In the genomic region with DNA sequence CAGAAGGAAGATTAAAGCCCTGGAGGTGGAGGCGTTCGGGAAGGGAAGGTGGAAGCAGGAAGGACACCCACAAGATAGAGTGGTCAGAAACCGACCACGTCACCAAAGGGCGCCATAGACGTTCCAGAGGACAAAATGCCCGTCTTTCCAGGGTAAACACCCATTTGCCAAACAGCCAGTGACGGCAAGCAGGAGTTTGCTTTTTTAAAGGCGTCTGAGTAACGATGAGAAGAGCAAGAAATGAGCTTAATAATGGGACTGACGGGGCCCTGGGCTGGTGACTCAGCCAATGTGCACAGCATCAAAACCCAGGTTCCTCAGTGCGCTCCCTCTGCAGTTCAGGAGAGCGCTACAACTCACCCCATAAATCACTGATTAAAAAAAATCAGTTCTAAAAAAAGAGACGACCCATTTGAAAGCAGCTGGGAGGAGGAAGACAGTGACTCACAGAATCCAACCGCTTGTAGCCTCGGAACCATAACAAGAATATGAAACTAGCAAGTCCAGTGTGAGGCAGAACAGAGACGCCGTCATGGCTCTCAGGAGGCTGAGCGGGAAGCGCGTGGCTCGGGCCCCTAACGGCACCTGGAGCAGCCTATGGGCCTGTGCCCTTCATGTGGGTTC, we compare ENCODE assay signal across 10 cellular contexts. TPM values are rescaled to one million over a fixed set of nuclear protein-coding genes. Genes with fewer than 3 reads are reported as not detected.
DNase-seq lines count a peak whose midpoint lies in the region; FAIRE-seq and TF ChIP-seq lines count a peak whose summit lies in the region.
"Had no signal": no experiment of that assay in that cellular context is flagged by ENCODE, and none has a peak within 500 bp of the region (broad histone marks: within the 10 kb centered on the region; RNA-seq: fewer than 3 reads in every experiment).

No MANE protein-coding gene starts in this region.

- peaks cover 1% of the 10 kb centered on the region; the same call in 1 of the 2 replicates for H3K23me2 ChIP-seq in H1 (ENCODE audit: low read depth, low read length)

- peaks cover 16% of the 10 kb centered on the region for H3K79me1 ChIP-seq in H1 (ENCODE audit: low read depth, low read length)

- H2BK15ac ChIP-seq in H1 (ENCODE audit: low read length): no peak overlapping the region

- DNase-seq in AG04450 (ENCODE audit: low read depth, low spot score) (peak; percentile 88), LoVo (ENCODE audit: low spot score) (peak; percentile 56), H1 (ENCODE audit: low read depth in 1 of 2, low spot score in 2 of 2) (no peak), occipital lobe (lab: John Stamatoyannopoulos, UW) (peak; percentile 64), DMS114 treated with DMSO at 0.1 percent for 48 hours (lab: John Stamatoyannopoulos, UW; ENCODE audit: unreplicated experiment) (no peak), retina (no peak), GM12892 (ENCODE audit: insufficient read length) (no peak), NCI-H345 (lab: John Stamatoyannopoulos, UW) (no peak)
- DNase-seq: CD8-positive, alpha-beta memory T cell; T-helper 9 cell had no signal

- no peak overlapping the region for H3K14ac ChIP-seq in H1 (ENCODE audit: insufficient read length)

- no peak for TF ChIP-seq EP300 in H1 (IDR thresholded peaks at IDR 0.05; ENCODE audit: borderline replicate concordance in 1 of 2, low read depth in 2 of 2, low read length in 2 of 2)

- H3K27ac ChIP-seq in AG04450 (ENCODE audit: low read depth, low read length) (peak overlapping the region; percentile 94), H1 (ENCODE audit: low read depth, low read length) (no peak overlapping the region)

- peak overlapping the region in 1 of 2 experiments; percentile 43; a peak in 1 of 4 replicates for H3K4me2 ChIP-seq in H1 (ENCODE audit: insufficient read depth in 1 of 2, low read depth in 2 of 2, low read length in 2 of 2)

- H2BK12ac ChIP-seq in H1 (ENCODE audit: low read depth, low read length): no peak overlapping the region

- no peak overlapping the region for H3K18ac ChIP-seq in H1 (ENCODE audit: extremely low read depth, low read length)

- H3K27me3 ChIP-seq in AG04450 (ENCODE audit: control insufficient read depth, insufficient read depth, low read length) (no peaks in the 10 kb centered on the region), H1 (replicated peaks in 1 of 4; ENCODE audit: control insufficient read depth in 3 of 4, extremely low read depth in 1 of 4, insufficient read depth in 3 of 4, low read length in 3 of 4) (peaks cover 0 to 2% (median 0%) of the 10 kb centered on the region in 4 experiments; a peak in 1 of 7 replicates)

- WGBS in H1 (ENCODE audit: extremely low coverage in 1 of 2, insufficient coverage in 1 of 2, insufficient read length in 1 of 2, insufficient replicate concordance in 2 of 2, low coverage in 1 of 2, low lambda C conversion rate in 2 of 2, missing lambda C conversion rate in 1 of 2), 2 experiments: 88% methylated on average over 23 of the region's 23 CpGs; no CpG with 5 or more reads in 1 of the 2 experiments

- H3K56ac ChIP-seq in H1 (replicated peaks; ENCODE audit: insufficient read length, low read depth, low read length): no peak overlapping the region

- TF ChIP-seq POLR2A in H1 (IDR thresholded peaks at IDR 0.05; ENCODE audit: control extremely low read depth in 1 of 2, low read depth in 2 of 2, low read length in 2 of 2) (no peak), GM12892 (IDR thresholded peaks at IDR 0.05; ENCODE audit: low read depth, low read length) (no peak)

- no peak for TF ChIP-seq RAD21 in H1 (IDR thresholded peaks at IDR 0.05 in 1 of 2, conservative IDR thresholded peaks at IDR 0.05 in 1 of 2; ENCODE audit: low read depth in 2 of 2, low read length in 2 of 2)

- CTCF ChIA-PET in AG04450 (lab: Charles Lee) (no interaction called here), H1 (lab: Charles Lee; ENCODE audit: partially characterized antibody) (interaction anchor here (0.7 to 1.4 kb wide), 4 partner anchors 9 to 397 kb away, joined by 3 to 4 read pairs (median 4); no protein-coding TSS in a partner anchor)

- no peak overlapping the region for H4K8ac ChIP-seq in H1 (ENCODE audit: extremely low read depth, insufficient read depth, low read length)

- H3K9me3 ChIP-seq in AG04450 (ENCODE audit: control insufficient read depth, insufficient read depth, low read length) (no peaks in the 10 kb centered on the region; the same call in 1 of the 2 replicates), H1 (ENCODE audit: insufficient read depth in 2 of 2, low read depth in 1 of 2, low read length in 1 of 2) (no peaks in the 10 kb centered on the region)

- TF ChIP-seq CTCF in AG04450 (IDR thresholded peaks at IDR 0.05; ENCODE audit: low read depth, low read length) (peak; percentile 33), H1 (IDR thresholded peaks at IDR 0.05; ENCODE audit: control extremely low read depth in 1 of 3, insufficient read depth in 1 of 3, low read depth in 1 of 3, low read length in 3 of 3) (no peak)

- no peak overlapping the region for H4K5ac ChIP-seq in H1 (ENCODE audit: insufficient read length, low read depth, low read length)

- POLR2A ChIA-PET in AG04450 (lab: Yijun Ruan, JAX) (interaction anchor here (0.6 kb wide), 1 partner anchor 68 kb away, joined by 5 read pairs; no protein-coding TSS in a partner anchor), H1 (lab: Charles Lee; ENCODE audit: partially characterized antibody) (no interaction called here)

- peaks cover 14 to 28% of the 10 kb centered on the region in 2 experiments for H4K20me1 ChIP-seq in H1 (replicated peaks in 1 of 2; ENCODE audit: control insufficient read depth in 1 of 2, insufficient read depth in 2 of 2, low read length in 2 of 2)

- H2BK20ac ChIP-seq in H1 (ENCODE audit: low read length): no peak overlapping the region

- H4K91ac ChIP-seq in H1 (replicated peaks; ENCODE audit: insufficient read length, low read length): no peak overlapping the region

- no peak overlapping the region for H2AK5ac ChIP-seq in H1 (ENCODE audit: low read depth, low read length)

- no peak overlapping the region for H3K4ac ChIP-seq in H1 (replicated peaks; ENCODE audit: insufficient read length, low read depth, low read length)

- no peak overlapping the region for H2AFZ ChIP-seq in H1 (ENCODE audit: low read length)

- no peak for FAIRE-seq in H1 (lab: Jason Lieb, UNC)
- FAIRE-seq in GM12892 (lab: Jason Lieb, UNC): no peak

- peaks cover 0 to 58% of the 10 kb centered on the region in 2 experiments; a peak in 2 of 4 replicates for H3K79me2 ChIP-seq in H1 (ENCODE audit: control insufficient read depth in 1 of 2, insufficient read depth in 2 of 2, low read length in 2 of 2)

- no peak overlapping the region for H2BK120ac ChIP-seq in H1 (replicated peaks; ENCODE audit: low read depth, low read length)

- H3K9ac ChIP-seq in H1 (replicated peaks in 1 of 4; ENCODE audit: extremely low read depth in 1 of 4, low read depth in 3 of 4, low read length in 3 of 4): no peak overlapping the region

- H3K23ac ChIP-seq in H1 (ENCODE audit: insufficient read length): no peak overlapping the region

- no peaks in the 10 kb centered on the region for H3K36me3 ChIP-seq in H1 (ENCODE audit: control insufficient read depth in 2 of 4, insufficient read depth in 4 of 4, low read length in 3 of 4)

- H3K4me3 ChIP-seq in AG04450 (ENCODE audit: low read depth, low read length) (peak overlapping the region; percentile 53), H1 (ENCODE audit: extremely low read depth in 1 of 4, insufficient read depth in 2 of 4, low read depth in 3 of 4, low read length in 4 of 4) (peak overlapping the region in 1 of 4 experiments; percentile 14; a peak in 1 of 8 replicates)

- no peak overlapping the region; the same call in 1 of the 2 replicates for H2BK5ac ChIP-seq in H1 (ENCODE audit: low read depth, low read length)

- peaks cover 0 to 7% (median under 1%) of the 10 kb centered on the region in 4 experiments; a peak in 2 of 7 replicates for H3K4me1 ChIP-seq in H1 (replicated peaks in 1 of 4; ENCODE audit: control insufficient read depth in 3 of 4, insufficient read depth in 4 of 4, low read length in 3 of 4)

TF ChIP-seq in H1, 55 proteins besides CTCF, POLR2A, EP300 and RAD21:
- TF ChIP-seq FOSL1 (IDR thresholded peaks at IDR 0.05; ENCODE audit: insufficient read depth, low read depth, low read length) (no peak), CREB1 (IDR thresholded peaks at IDR 0.05) (peak; percentile 61; the same call in 1 of the 2 replicates), RNF2 (IDR thresholded peaks at IDR 0.05; ENCODE audit: borderline replicate concordance, low read depth, low read length, missing control alignments, poor library complexity, severe bottlenecking) (no peak)
TF ChIP-seq in H1: peak in this region for 1.

RNA-seq across cellular contexts. Expression of gene DIP2C, which starts 5.9 kb away (rescaled TPM):
- polyA plus RNA-seq in AG04450 (2011; rRNA removed): 9.6 and 12.9 TPM in 2 replicates
- polyA minus RNA-seq in AG04450 (2011; rRNA and poly(A)+ RNA removed): 23.0 and 23.9 TPM in 2 replicates
- 8.8 and 9.3 TPM in 2 replicates for total RNA-seq in H1 (2021; fragmentation: NEBNext Ultra II Directional; extraction: Animal tissue kit (Norgen Biotek cat#: 25700))
- 3.8 and 6.1 TPM in 2 replicates for polyA plus RNA-seq in H1 (2011; rRNA removed)
- polyA plus RNA-seq in H1 (2011; cell fraction: cytosol; rRNA removed): 3.8 TPM
- 13.3 TPM for polyA plus RNA-seq in H1 (2011; cell fraction: nucleus; rRNA removed)
- polyA plus RNA-seq in H1 (2012, experiment 1 of 2): 5.4 to 6.5 TPM (median 6.2 TPM) in 4 replicates
- 1.4 TPM for polyA plus RNA-seq in H1 (2012, experiment 2 of 2)
- 3.3 TPM for polyA plus RNA-seq in H1 (2013, experiment 1 of 2)
- polyA plus RNA-seq in H1 (2013, experiment 2 of 2): 3.0 TPM
- polyA minus RNA-seq in H1 (2011; rRNA and poly(A)+ RNA removed): 8.7 and 9.7 TPM in 2 replicates
- polyA minus RNA-seq in H1 (2011; cell fraction: cytosol; rRNA and poly(A)+ RNA removed): 6.4 TPM
- 11.3 TPM for polyA minus RNA-seq in H1 (2011; cell fraction: nucleus; rRNA and poly(A)+ RNA removed)
- 42.0 TPM for total RNA-seq in occipital lobe
- polyA plus RNA-seq in GM12892 (2012; ENCODE audit: missing spikeins): 0.36 TPM

Comparison
In these comparisons a context has a peak if more than half of its experiments do, and no peak if none do; other contexts are left out.
1. DNase-seq: peak in AG04450 (single experiment), LoVo (single experiment) and occipital lobe (single experiment); none in H1 (0 of 2), DMS114 treated with DMSO at 0.1 percent for 48 hours (single experiment), retina (single experiment), GM12892 (single experiment) and NCI-H345 (single experiment).